19 cellular contexts compared by ENCODE assay signal in genomic region chr7:74575811-74576210, GRCh38.
"Had no signal": no experiment of that assay in that cellular context is flagged by ENCODE, and none has a peak within 500 bp of the region (broad histone marks: within the 10 kb centered on the region; RNA-seq: fewer than 3 reads in every experiment).

No MANE protein-coding gene starts in this region.

- H3K4me3 Mint-ChIP-seq: activated CD8-positive, alpha-beta T cell treated with anti-CD3 and anti-CD28 coated beads, Interleukin-2, amount 10 ng/mL, durations not matched to agents 7 days and 5 days; activated T-cell treated with anti-CD3 and anti-CD28 coated beads, Interleukin-2, amount 50 U/mL, for 72 hours; dendritic cell treated with granulocyte-macrophage colony-stimulating factor and Interleukin-4, amounts not matched to agents 40 ng/mL and 50 ng/mL, for 4 days; natural killer cell had no signal

- H3K36me3 Mint-ChIP-seq: natural killer cell had no signal

- H3K4me3 ChIP-seq: gastrocnemius medialis, heart right ventricle, upper lobe of left lung had no signal

- H3K27ac Mint-ChIP-seq: activated CD8-positive, alpha-beta T cell treated with anti-CD3 and anti-CD28 coated beads, Interleukin-2, amount 10 ng/mL, durations not matched to agents 7 days and 5 days; activated T-cell treated with anti-CD3 and anti-CD28 coated beads, Interleukin-2, amount 50 U/mL, for 72 hours; dendritic cell treated with granulocyte-macrophage colony-stimulating factor and Interleukin-4, amounts not matched to agents 40 ng/mL and 50 ng/mL, for 4 days; natural killer cell had no signal

- H3K27ac ChIP-seq: heart right ventricle, upper lobe of left lung had no signal

- FAIRE-seq: islet of Langerhans had no signal

- ATAC-seq: activated CD8-positive, alpha-beta T cell treated with anti-CD3 and anti-CD28 coated beads, Interleukin-2, amount 10 ng/mL, durations not matched to agents 7 days and 5 days; activated T-cell treated with anti-CD3 and anti-CD28 coated beads, Interleukin-2, amount 50 U/mL, for 72 hours; heart right ventricle; left lobe of liver; natural killer cell had no signal

- H3K27me3 ChIP-seq: gastrocnemius medialis, heart right ventricle, upper lobe of left lung had no signal

- H3K9me3 ChIP-seq: gastrocnemius medialis, heart right ventricle, upper lobe of left lung had no signal

- DNase-seq: activated CD4-positive, alpha-beta T cell treated with anti-CD3 and anti-CD28 coated beads for 4 hours; activated CD8-positive, alpha-beta memory T cell treated with anti-CD3 and anti-CD28 coated beads, Interleukin-2, amount 50 U/mL, for 4 hours; activated CD8-positive, alpha-beta T cell treated with anti-CD3 and anti-CD28 coated beads, Interleukin-2, amount 10 ng/mL, durations not matched to agents 7 days and 5 days; activated naive CD4-positive, alpha-beta T cell treated with Interleukin-2 at 50 U/mL for 16 hours; activated T-cell treated with anti-CD3 and anti-CD28 coated beads, Interleukin-2, amount 50 U/mL, for 72 hours; cerebellar nuclear complex; effector memory CD4-positive, alpha-beta T cell; gastrocnemius medialis; heart right ventricle; natural killer cell; retina; stimulated activated CD4-positive, alpha-beta T cell treated with anti-CD3 and anti-CD28 coated beads, Interleukin-4, amount 100 ng/mL, for 24 hours; stimulated activated naive CD4-positive, alpha-beta T cell; substantia nigra; T-helper 2 cell had no signal

- H3K9me3 Mint-ChIP-seq: activated T-cell treated with anti-CD3 and anti-CD28 coated beads, Interleukin-2, amount 50 U/mL, for 72 hours; dendritic cell treated with granulocyte-macrophage colony-stimulating factor and Interleukin-4, amounts not matched to agents 40 ng/mL and 50 ng/mL, for 4 days; natural killer cell had no signal

- H3K36me3 ChIP-seq: gastrocnemius medialis, heart right ventricle, upper lobe of left lung had no signal

- H3K4me1 Mint-ChIP-seq: natural killer cell had no signal
